In the genomic region with DNA sequence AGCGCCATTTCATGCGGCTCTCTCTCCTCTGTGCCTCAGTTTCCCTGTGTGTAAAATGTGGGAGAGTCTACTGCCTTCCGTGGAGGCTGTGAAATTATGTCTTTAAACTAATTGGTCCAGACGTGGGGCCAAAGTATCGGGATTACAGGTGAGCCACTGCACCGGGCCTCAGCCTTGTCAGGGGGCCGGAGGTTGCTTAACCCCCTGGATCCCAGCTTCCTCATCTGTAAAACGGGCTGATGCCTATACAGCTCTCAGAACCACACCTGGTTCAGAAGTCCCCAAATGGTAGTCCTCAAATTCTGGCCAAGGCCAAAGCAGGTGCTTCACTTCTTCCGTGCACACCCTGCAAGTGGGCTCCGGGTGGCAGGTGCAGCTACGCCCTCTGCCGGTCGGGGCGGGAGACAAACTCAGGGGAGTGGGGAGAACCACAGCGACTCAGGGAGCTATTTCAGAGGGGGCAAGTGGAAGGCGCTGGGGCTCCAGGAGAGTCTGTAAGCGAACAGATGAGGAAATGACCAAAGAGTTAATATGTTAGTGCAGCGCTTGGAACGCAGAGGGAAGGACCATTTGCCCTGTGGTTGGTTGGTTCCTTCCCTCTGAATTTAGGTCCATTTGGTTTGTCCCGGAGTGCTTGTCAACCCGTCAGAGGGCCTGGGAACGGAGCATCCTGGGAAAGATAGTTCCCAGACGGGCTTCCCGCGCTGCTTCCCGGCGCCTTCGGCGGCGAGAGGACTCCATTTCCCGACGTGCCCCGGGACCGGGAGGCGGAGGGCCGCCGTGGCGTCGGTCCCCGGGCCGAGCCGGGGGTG, we compare ENCODE assay signal across 8 cellular contexts. TPM values are rescaled to one million over a fixed set of nuclear protein-coding genes. Genes with fewer than 3 reads are reported as not detected.
A peak's percentile ranks its signal among the peaks of the same experiment; 100 is the strongest.
DNase-seq lines count a peak whose midpoint lies in the region; ATAC-seq and TF ChIP-seq lines count a peak whose summit lies in the region.

A gene (plus strand): TSS at position 812 of the 812 bp plus-strand sequence. CDS start 135 bp downstream, outside the sequence.

- peak within 1 kb of the TSS; percentile 89 to 97 (median 92) for H3K4me3 Mint-ChIP-seq in T-cell

- peak within 1 kb of the TSS; percentile 97 for H3K9ac ChIP-seq in adipocyte (ENCODE audit: low read length)
- H3K9ac ChIP-seq in trophoblast cell (ENCODE audit: low read length) = peak within 1 kb of the TSS; percentile 100

- H3K18ac ChIP-seq in trophoblast cell (ENCODE audit: low read length) = peak within 1 kb of the TSS; percentile 95

- TF ChIP-seq EP300 in tibial nerve (IDR thresholded peaks at IDR 0.05) = peak; percentile 55 to 85

- no peaks in the 10 kb centered on the region for H3K9me3 ChIP-seq in adipocyte (ENCODE audit: control insufficient read depth, low read length)
- no peaks in the 10 kb centered on the region for H3K9me3 ChIP-seq in trophoblast cell (ENCODE audit: insufficient read depth, low read depth, low read length)
- no peaks in the 10 kb centered on the region for H3K9me3 ChIP-seq in tibial nerve

- H3K4me1 ChIP-seq in adipocyte (ENCODE audit: control insufficient read depth, insufficient read depth, low read length) (peaks cover 19% of the 10 kb centered on the region), trophoblast cell (ENCODE audit: control insufficient read depth in 1 of 2, insufficient read depth in 2 of 2, low read length in 2 of 2) (peaks cover 6 to 10% of the 10 kb centered on the region in 2 experiments), tibial nerve (peaks cover 0 to 37% (median 19%) of the 10 kb centered on the region in 4 donors)

- no peak for TF ChIP-seq POLR2A in tibial nerve (IDR thresholded peaks at IDR 0.05)

- peak; percentile 96 for TF ChIP-seq CTCF in GM12873 (IDR thresholded peaks at IDR 0.05; ENCODE audit: insufficient read depth, low read depth, low read length, missing control alignments)
- peak; percentile 88 to 95 (median 91) for TF ChIP-seq CTCF in tibial nerve (IDR thresholded peaks at IDR 0.05)

- H2AK5ac ChIP-seq in trophoblast cell (ENCODE audit: low read length) = peak within 1 kb of the TSS; percentile 82

- H2BK5ac ChIP-seq in trophoblast cell (ENCODE audit: low read depth, low read length, poor library complexity) = peak within 1 kb of the TSS; percentile 93

- peak within 1 kb of the TSS; percentile 65 for H2BK12ac ChIP-seq in trophoblast cell (ENCODE audit: low read length)

- DNase-seq in NCI-H1417 treated with DMSO at 0.1 percent for 48 hours (lab: John Stamatoyannopoulos, UW) = peak; percentile 63
- peak; percentile 84 to 93 (median 88) for DNase-seq in T-cell
- DNase-seq in adipocyte (ENCODE audit: low read depth) = peak; percentile 99
- DNase-seq in cardiac septum (ENCODE audit: low spot score) = peak; percentile 97
- peak; percentile 96 to 99 for DNase-seq in trophoblast cell
- peak; percentile 81 to 88 for DNase-seq in tibial nerve (ENCODE audit: low spot score in 2 of 2)

- peaks cover 30 to 42% (median 36%) of the 10 kb centered on the region in 3 donors for H3K4me1 Mint-ChIP-seq in T-cell

- H3K27me3 Mint-ChIP-seq in T-cell = no peaks in the 10 kb centered on the region

- H3K27ac ChIP-seq in trophoblast cell (ENCODE audit: low read depth, low read length) = peak within 1 kb of the TSS; percentile 61
- H3K27ac ChIP-seq in tibial nerve = peak within 1 kb of the TSS; percentile 90 to 97 (median 92)

- WGBS in trophoblast cell (ENCODE audit: extremely low coverage, insufficient coverage, insufficient read length) = no CpG with 5 or more reads among the region's 42 CpGs
- 8 to 13% methylated on average over 20 to 34 of the region's 42 CpGs for WGBS in tibial nerve, 2 donors

- H3K27me3 ChIP-seq in adipocyte (replicated peaks; ENCODE audit: control insufficient read depth, insufficient read depth, low read length) (no peaks in the 10 kb centered on the region), trophoblast cell (ENCODE audit: insufficient read depth, low read length) (no peaks in the 10 kb centered on the region), tibial nerve (no peaks in the 10 kb centered on the region)

- peak within 1 kb of the TSS; percentile 86 for H3K4me3 ChIP-seq in adipocyte (ENCODE audit: low read length)
- H3K4me3 ChIP-seq in trophoblast cell (ENCODE audit: low read depth, low read length) = peak within 1 kb of the TSS; percentile 100
- H3K4me3 ChIP-seq in tibial nerve = peak within 1 kb of the TSS; percentile 60 to 92 (median 78)

- H4K8ac ChIP-seq in trophoblast cell (ENCODE audit: low read depth, low read length) = peak within 1 kb of the TSS; percentile 96

- peak within 1 kb of the TSS; percentile 95 for H2AFZ ChIP-seq in trophoblast cell (ENCODE audit: insufficient read depth, low read length, poor library complexity)

- H2BK120ac ChIP-seq in trophoblast cell (ENCODE audit: insufficient read depth, low read length, poor library complexity) = peak within 1 kb of the TSS; percentile 95

- H3K27ac Mint-ChIP-seq in T-cell = peak within 1 kb of the TSS; percentile 98

- peak within 1 kb of the TSS; percentile 68 for H4K12ac ChIP-seq in trophoblast cell (ENCODE audit: low read depth, low read length)

- peak within 1 kb of the TSS; percentile 90 for H3K4ac ChIP-seq in trophoblast cell (ENCODE audit: low read depth, low read length)

- H3K4me2 ChIP-seq in trophoblast cell (ENCODE audit: low read length) = peak within 1 kb of the TSS; percentile 69

- H4K91ac ChIP-seq in trophoblast cell (ENCODE audit: low read depth, low read length) = peak within 1 kb of the TSS; percentile 88

- H3K36me3 Mint-ChIP-seq in T-cell = no peaks in the 10 kb centered on the region

- ATAC-seq in HG02798 (IDR thresholded peaks at IDR 0.05; ENCODE audit: poor library complexity, unreplicated experiment) (peak; percentile 78), T-cell (replicated peaks in 1 of 4) (peak; percentile 94 to 98 (median 96))

- H3K36me3 ChIP-seq in adipocyte (ENCODE audit: control insufficient read depth, insufficient read depth, low read length, severe bottlenecking) (no peaks in the 10 kb centered on the region), trophoblast cell (ENCODE audit: control insufficient read depth in 1 of 2, insufficient read depth in 2 of 2, low read length in 2 of 2) (peaks cover 2 to 5% of the 10 kb centered on the region in 2 experiments), tibial nerve (no peaks in the 10 kb centered on the region)

- H3K9me3 Mint-ChIP-seq in T-cell = no peaks in the 10 kb centered on the region

- CTCF ChIA-PET in T-cell (lab: Charles Lee) = interaction anchor here (0.6 to 1.5 kb wide), 13 partner anchors 8 to 474 kb away, joined by 3 to 22 read pairs (median 4); a partner anchor contains a TSS

- H3K14ac ChIP-seq in trophoblast cell (ENCODE audit: low read length) = peak within 1 kb of the TSS; percentile 97

- POLR2A ChIA-PET in T-cell (lab: Charles Lee) = interaction anchor here in 1 of 2 donors (1.6 kb wide), 1 partner anchor 8 kb away, joined by 14 read pairs; no protein-coding TSS in a partner anchor

- H3K23ac ChIP-seq in trophoblast cell (ENCODE audit: low read length) = no peak within 1 kb of the TSS

- intact Hi-C loops in cardiac septum (cut with DNase I) = loop anchor here (10.0 kb wide), 2 partner anchors 221 to 331 kb away; a partner anchor contains a TSS

- H3K79me1 ChIP-seq in trophoblast cell (ENCODE audit: low read length) = peaks cover 13% of the 10 kb centered on the region

- peaks cover 19% of the 10 kb centered on the region for H3K79me2 ChIP-seq in trophoblast cell (ENCODE audit: control insufficient read depth, insufficient read depth, low read length, poor library complexity)

RNA-seq across cellular contexts. Expression of the gene that starts here (rescaled TPM):
- total RNA-seq in T-cell (10 to 100 TPM; 63.1 to 76.8 (median 72.2) TPM), cardiac septum (45.3 TPM), tibial nerve (10 to 100 TPM; 37.5 to 59.1 (median 42.7) TPM)
- polyA plus RNA-seq in trophoblast cell (2013) = 52.1 and 52.4 TPM in 2 replicates

Comparison
In these comparisons a context has a peak if more than half of its experiments do, and no peak if none do; other contexts are left out.
1. Peak in every context shown above with its lines: DNase-seq, ATAC-seq, H3K4me3 ChIP-seq and H3K27ac ChIP-seq.